Comparison of ENCODE assay signal across 8 cellular contexts in the genomic region with DNA sequence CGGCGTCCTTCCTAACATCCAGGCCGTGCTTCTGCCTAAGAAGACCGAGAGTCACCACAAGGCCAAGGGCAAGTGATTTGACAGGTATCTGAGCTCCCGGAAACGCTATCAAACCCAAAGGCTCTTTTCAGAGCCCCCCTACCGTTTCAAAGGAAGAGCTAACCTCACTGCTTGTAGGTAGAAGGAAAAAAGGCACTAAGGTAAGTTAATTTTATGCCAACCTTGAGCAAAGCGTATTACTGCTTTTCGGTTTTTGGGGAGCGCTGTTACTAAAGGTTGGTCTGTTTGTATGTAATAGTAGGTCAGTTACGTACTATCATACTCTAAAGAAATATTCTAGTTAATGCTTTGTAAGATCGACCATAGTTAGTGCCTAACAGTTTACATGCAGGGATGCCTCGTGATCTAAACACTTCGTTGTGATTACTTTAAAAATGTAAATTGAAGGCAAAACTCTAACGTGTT. TPM values are rescaled to one million over a fixed set of nuclear protein-coding genes. Genes with fewer than 3 reads are reported as not detected.
DNase-seq lines count a peak whose midpoint lies in the region; ATAC-seq and TF ChIP-seq lines count a peak whose summit lies in the region.

No MANE protein-coding gene starts in this region.

- H3K36me3 Mint-ChIP-seq in MCF 10A (ENCODE audit: insufficient read depth, unreplicated experiment) = peaks cover 69% of the 10 kb centered on the region

- DNase-seq in DMS153 (lab: John Stamatoyannopoulos, UW) (peak; percentile 13), DMS153 treated with DMSO at 0.1 percent for 48 hours (lab: John Stamatoyannopoulos, UW; ENCODE audit: unreplicated experiment) (no peak), NCI-H510A (lab: John Stamatoyannopoulos, UW) (peak; percentile 30), MCF 10A (ENCODE audit: unreplicated experiment) (no peak), right lobe of liver (no peak), transverse colon (no peak), NCI-H1436 treated with DMSO at 0.1 percent for 48 hours (lab: John Stamatoyannopoulos, UW) (no peak)

- TF ChIP-seq CTCF in MCF 10A (IDR thresholded peaks at IDR 0.05; ENCODE audit: unreplicated experiment) (no peak), right lobe of liver (IDR thresholded peaks at IDR 0.05) (no peak), transverse colon (IDR thresholded peaks at IDR 0.05) (no peak)

- peaks cover 0 to 25% (median 10%) of the 10 kb centered on the region in 4 donors for H3K36me3 ChIP-seq in right lobe of liver
- peaks cover 0 to 21% (median 2%) of the 10 kb centered on the region in 4 donors for H3K36me3 ChIP-seq in transverse colon

- intact Hi-C loops in MCF 10A (cut with micrococcal nuclease) (loop anchor here (1.0 kb wide), 1 partner anchor 33 kb away; no protein-coding TSS in a partner anchor), right lobe of liver (cut with DNase I) (no loop called here), transverse colon (cut with DNase I; ENCODE audit: low total_unique reads) (loop anchor here (5.0 kb wide), 2 partner anchors 33 to 78 kb away; a partner anchor contains a TSS)

- H3K4me1 Mint-ChIP-seq in MCF 10A (ENCODE audit: insufficient read depth, unreplicated experiment) = peaks cover 19% of the 10 kb centered on the region

- H3K27me3 Mint-ChIP-seq in MCF 10A (ENCODE audit: insufficient read depth, unreplicated experiment) = no peaks in the 10 kb centered on the region

- ATAC-seq in right lobe of liver (peak in 1 of 4 donors; percentile 0), GM19328 (IDR thresholded peaks at IDR 0.05; ENCODE audit: unreplicated experiment) (no peak)

- TF ChIP-seq POLR2A in right lobe of liver (IDR thresholded peaks at IDR 0.05) = no peak
- no peak for TF ChIP-seq POLR2A in transverse colon (IDR thresholded peaks at IDR 0.05)

- in situ Hi-C loops in transverse colon (cut with MboI; ENCODE audit: low pct_ligation_motif_present in 1 of 4, low pct_unique_long_range_greater_than_20kb in 1 of 4, low sequenced_read_pairs in 3 of 4) = loop anchor here in 1 of 4 donors (5.0 to 25.0 kb wide), 2 partner anchors 33 to 1013 kb away; a partner anchor contains a TSS

- H3K9me3 ChIP-seq in right lobe of liver (no peaks in the 10 kb centered on the region), transverse colon (no peaks in the 10 kb centered on the region)

- no peaks in the 10 kb centered on the region for H3K27me3 ChIP-seq in right lobe of liver
- no peaks in the 10 kb centered on the region for H3K27me3 ChIP-seq in transverse colon

- H3K4me3 Mint-ChIP-seq in MCF 10A (ENCODE audit: unreplicated experiment) = peak overlapping the region; percentile 98

- H3K9me3 Mint-ChIP-seq in MCF 10A (ENCODE audit: unreplicated experiment) = no peaks in the 10 kb centered on the region

- peak overlapping the region; percentile 99 for H3K27ac Mint-ChIP-seq in MCF 10A (ENCODE audit: low read depth, unreplicated experiment)

- CTCF ChIA-PET in MCF 10A (lab: Yijun Ruan, JAX) = interaction anchor here (0.7 to 1.4 kb wide), 6 partner anchors 25 to 93 kb away, joined by 3 to 6 read pairs (median 4); a partner anchor contains a TSS

- H3K27ac ChIP-seq in right lobe of liver (peak overlapping the region; percentile 82 to 95 (median 83)), transverse colon (peak overlapping the region; percentile 93 to 99 (median 98))

- whole genome bisulfite sequencing in right lobe of liver (ENCODE audit: insufficient coverage, low coverage, low lambda C conversion rate, missing lambda C conversion rate) = under 1% methylated on average over 13 of the region's 15 CpGs
- WGBS in transverse colon (ENCODE audit: low coverage in 1 of 2), 2 donors = 0% methylated on average over 7 to 15 of the region's 15 CpGs

- BruUV-seq in MCF 10A (replicated peaks; lab: Mats Ljungman, UMichigan) = no TSS peak

- TF ChIP-seq EP300 in transverse colon (IDR thresholded peaks at IDR 0.05; ENCODE audit: low read depth) = no peak

- POLR2A ChIA-PET in MCF 10A (lab: Yijun Ruan, JAX) = interaction anchor here (0.7 to 12.5 kb wide), 52 partner anchors 9 to 1769 kb away, joined by 3 to 1660 read pairs (median 24); partner anchors contain the start of gene HFE

- H3K4me3 ChIP-seq in right lobe of liver (peak overlapping the region; percentile 69 to 91 (median 82)), transverse colon (peak overlapping the region; percentile 59 to 84 (median 78))

- H3K4me1 ChIP-seq in right lobe of liver (peaks cover 0 to 48% (median 14%) of the 10 kb centered on the region in 4 donors), transverse colon (peaks cover 9 to 36% (median 23%) of the 10 kb centered on the region in 4 donors)

RNA-seq across cellular contexts. Expression of gene HFE, which starts 37.4 kb away (rescaled TPM):
- total RNA-seq in MCF 10A (2022) = 2.8 and 5.2 TPM in 2 replicates
- total RNA-seq in right lobe of liver = 10 to 100 TPM in 5 of 6 experiments, 1 to 10 TPM in 1; 8.9 to 20.7 (median 15.8) TPM
- total RNA-seq in transverse colon = 1 to 10 TPM; 1.6 to 7.8 (median 5.0) TPM

Comparison
In these comparisons a context has a peak if more than half of its experiments do, and no peak if none do; other contexts are left out.
1. DNase-seq: peak in DMS153 (single experiment) and NCI-H510A (single experiment); none in DMS153 treated with DMSO at 0.1 percent for 48 hours (single experiment), MCF 10A (single experiment), right lobe of liver (0 of 3), transverse colon (single experiment) and NCI-H1436 treated with DMSO at 0.1 percent for 48 hours (single experiment).
2. intact Hi-C loops: an anchor here in MCF 10A (1.0 kb wide) and transverse colon (5.0 kb wide); none called in right lobe of liver.